19 cellular contexts compared by ENCODE assay signal in the genomic region with DNA sequence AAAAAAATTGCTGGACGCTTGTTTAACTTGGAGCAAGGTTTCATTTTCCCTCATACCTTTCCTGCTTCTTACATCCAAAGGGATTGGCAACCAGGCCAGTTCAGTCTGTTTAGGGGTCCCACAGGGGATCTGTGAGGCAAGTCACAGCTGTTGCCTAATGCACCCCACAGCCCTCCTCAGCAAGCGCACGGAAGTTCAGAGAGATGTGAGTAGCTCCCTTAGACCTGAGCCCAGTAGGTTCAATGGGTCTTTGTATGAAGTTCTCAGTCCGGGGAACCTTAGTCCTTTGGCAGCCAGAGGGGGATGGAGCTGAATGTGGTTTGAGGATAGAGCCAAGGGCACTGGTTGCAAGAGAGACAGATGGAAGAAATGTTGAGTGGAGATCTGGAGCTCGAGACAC. TPM values are rescaled to one million over a fixed set of nuclear protein-coding genes. Genes with fewer than 3 reads are reported as not detected.
DNase-seq lines count a peak whose midpoint lies in the region; ATAC-seq lines count a peak whose summit lies in the region.
"Had no signal": no experiment of that assay in that cellular context is flagged by ENCODE, and none has a peak within 500 bp of the region (broad histone marks: within the 10 kb centered on the region; RNA-seq: fewer than 3 reads in every experiment).

No MANE protein-coding gene starts in this region.

- H3K27ac Mint-ChIP-seq in T-helper 17 cell, result peak overlapping the region; percentile 43
- H3K27ac Mint-ChIP-seq in activated naive CD8-positive, alpha-beta T cell treated with anti-CD3 and anti-CD28 coated beads for 36 hours, result no peak overlapping the region
- H3K27ac Mint-ChIP-seq: HFFc6 had no signal

- H3K27ac ChIP-seq in cingulate gyrus (ENCODE audit: low read depth, low read length) (peak overlapping the region; percentile 11), substantia nigra (ENCODE audit: low read depth, low read length, poor library complexity, severe bottlenecking) (peak overlapping the region; percentile 13)

- no peaks in the 10 kb centered on the region for H3K9me3 Mint-ChIP-seq in activated naive CD8-positive, alpha-beta T cell treated with anti-CD3 and anti-CD28 coated beads for 36 hours
- H3K9me3 Mint-ChIP-seq: CD8-positive, alpha-beta memory T cell; HFFc6 had no signal

- peaks cover 11% of the 10 kb centered on the region for H3K4me1 Mint-ChIP-seq in T-helper 17 cell
- peaks cover 17% of the 10 kb centered on the region for H3K4me1 Mint-ChIP-seq in activated naive CD8-positive, alpha-beta T cell treated with anti-CD3 and anti-CD28 coated beads for 36 hours

- no peaks in the 10 kb centered on the region for H3K27me3 Mint-ChIP-seq in T-helper 17 cell
- no peaks in the 10 kb centered on the region for H3K27me3 Mint-ChIP-seq in activated naive CD8-positive, alpha-beta T cell treated with anti-CD3 and anti-CD28 coated beads for 36 hours

- no peaks in the 10 kb centered on the region for H3K9me3 ChIP-seq in T-helper 17 cell (ENCODE audit: control insufficient read depth, low read length, poor library complexity, severe bottlenecking)

- no peak for DNase-seq in T-helper 17 cell
- peak; percentile 63 for DNase-seq in midbrain (lab: John Stamatoyannopoulos, UW)
- peak in 20 of 49 donors; percentile 19 to 68 (median 32) for DNase-seq in substantia nigra (lab: John Stamatoyannopoulos, UW)
- no peak for DNase-seq in activated naive CD8-positive, alpha-beta T cell treated with anti-CD3 and anti-CD28 coated beads for 36 hours
- no peak for DNase-seq in SKM-1 treated with dmso at 0.1 percent for 144 hours (lab: John Stamatoyannopoulos, UW; ENCODE audit: unreplicated experiment)
- DNase-seq: CD8-positive, alpha-beta memory T cell; H7; HFFc6; KG1; NCI-H1105 treated with DMSO at 0.1 percent for 48 hours; NCI-H1694; NCI-H2081 treated with DMSO at 0.1 percent for 48 hours; NCI-H510A treated with DMSO at 0.1 percent for 48 hours; NCI-H82; OCI-M1; SHP77 had no signal

- peaks cover 2% of the 10 kb centered on the region for H3K36me3 Mint-ChIP-seq in T-helper 17 cell (ENCODE audit: low read depth)
- peaks cover 27% of the 10 kb centered on the region for H3K36me3 Mint-ChIP-seq in activated naive CD8-positive, alpha-beta T cell treated with anti-CD3 and anti-CD28 coated beads for 36 hours

- ATAC-seq in T-helper 17 cell (no peak), GM21423 (IDR thresholded peaks at IDR 0.05; ENCODE audit: unreplicated experiment) (no peak)

- peak overlapping the region; percentile 7 for H3K4me3 Mint-ChIP-seq in T-helper 17 cell
- H3K4me3 Mint-ChIP-seq in activated naive CD8-positive, alpha-beta T cell treated with anti-CD3 and anti-CD28 coated beads for 36 hours, result no peak overlapping the region
- H3K4me3 Mint-ChIP-seq: CD8-positive, alpha-beta memory T cell; HFFc6 had no signal

RNA-seq across cellular contexts. Expression of gene SAMD4B, which starts 13.0 kb away (rescaled TPM):
- 10 to 100 TPM; 64.2 to 93.2 TPM for total RNA-seq in T-helper 17 cell
- total RNA-seq in activated naive CD8-positive, alpha-beta T cell treated with anti-CD3 and anti-CD28 coated beads for 36 hours, result 10 to 100 TPM; 36.2 to 36.5 TPM

RNA-seq across cellular contexts. Expression of gene GMFG, which starts 19.4 kb away (rescaled TPM):
- 100 to 1,000 TPM; 351 to 377 TPM for total RNA-seq in T-helper 17 cell
- total RNA-seq in activated naive CD8-positive, alpha-beta T cell treated with anti-CD3 and anti-CD28 coated beads for 36 hours, result 100 to 1,000 TPM; 232 to 240 TPM
- total RNA-seq: A673, H7 had no signal

RNA-seq across cellular contexts. Expression of gene LRFN1, which starts 34.6 kb away (rescaled TPM):
- 1 to 10 TPM; 2.2 to 3.7 TPM for total RNA-seq in T-helper 17 cell
- 1 to 10 TPM; 4.6 to 5.1 TPM for total RNA-seq in activated naive CD8-positive, alpha-beta T cell treated with anti-CD3 and anti-CD28 coated beads for 36 hours

RNA-seq across cellular contexts. Expression of gene PAF1, which starts 35.7 kb away (rescaled TPM):
- total RNA-seq in T-helper 17 cell, result 100 to 1,000 TPM; 113 to 127 TPM
- 10 to 100 TPM; 43.6 to 44.0 TPM for total RNA-seq in activated naive CD8-positive, alpha-beta T cell treated with anti-CD3 and anti-CD28 coated beads for 36 hours

RNA-seq across cellular contexts. Expression of gene MED29, which starts 35.9 kb away (rescaled TPM):
- 10 to 100 TPM; 43.4 to 43.6 TPM for total RNA-seq in T-helper 17 cell
- 10 to 100 TPM; 23.3 to 26.8 TPM for total RNA-seq in activated naive CD8-positive, alpha-beta T cell treated with anti-CD3 and anti-CD28 coated beads for 36 hours
